Comparison of ENCODE assay signal across 12 cellular contexts in genomic region chr19:35558400-35559280, GRCh38. TPM values are rescaled to one million over a fixed set of nuclear protein-coding genes. Genes with fewer than 3 reads are reported as not detected.
DNase-seq lines count a peak whose midpoint lies in the region; ATAC-seq, FAIRE-seq and TF ChIP-seq lines count a peak whose summit lies in the region.
"Had no signal": no experiment of that assay in that cellular context is flagged by ENCODE, and none has a peak within 500 bp of the region (broad histone marks: within the 10 kb centered on the region; RNA-seq: fewer than 3 reads in every experiment).

No MANE protein-coding gene starts in this region.

- H4K20me1 ChIP-seq in GM23248 (ENCODE audit: insufficient read depth) (no peaks in the 10 kb centered on the region), K562 (replicated peaks; ENCODE audit: control insufficient read depth, insufficient read depth, low read length) (peaks cover 7% of the 10 kb centered on the region; the same call in 1 of the 2 replicates)

- H2BK120ac ChIP-seq in mesendoderm (ENCODE audit: low read depth, low read length) = no peak overlapping the region

- no peaks in the 10 kb centered on the region for H3K36me3 ChIP-seq in GM23248 (ENCODE audit: low read depth)
- no peaks in the 10 kb centered on the region for H3K36me3 ChIP-seq in K562 (ENCODE audit: control insufficient read depth, insufficient read depth, low read length)
- H3K36me3 ChIP-seq in mesendoderm (ENCODE audit: control insufficient read depth, insufficient read depth, low read length) = no peaks in the 10 kb centered on the region
- H3K36me3 ChIP-seq: tibial nerve had no signal

- no peak overlapping the region for H3K4ac ChIP-seq in mesendoderm (ENCODE audit: low read depth, low read length)

- no peak overlapping the region for H3K27ac ChIP-seq in A549
- no peak overlapping the region for H3K27ac ChIP-seq in GM23248
- no peak overlapping the region for H3K27ac ChIP-seq in K562 (ENCODE audit: extremely low read depth, low read depth, low read length)
- no peak overlapping the region for H3K27ac ChIP-seq in mesendoderm (ENCODE audit: low read depth, low read length)
- H3K27ac ChIP-seq: tibial nerve had no signal

- 0 out of 3 replicates have a peak, but pooled peaks cover 6% of the 10 kb centered on the region for H3K4me1 ChIP-seq in A549
- H3K4me1 ChIP-seq in GM23248 (ENCODE audit: insufficient read depth) = no peaks in the 10 kb centered on the region
- peaks cover 4 to 43% of the 10 kb centered on the region in 2 experiments; a peak in 3 of 5 replicates for H3K4me1 ChIP-seq in K562 (replicated peaks in 1 of 2; ENCODE audit: control insufficient read depth in 2 of 2, insufficient read depth in 2 of 2, low read length in 2 of 2)
- H3K4me1 ChIP-seq in mesendoderm (ENCODE audit: control insufficient read depth, low read depth, low read length) = no peaks in the 10 kb centered on the region

- peak overlapping the region; percentile 51 for H3K4me3 ChIP-seq in A549
- peak overlapping the region; percentile 32; the same call in 1 of the 2 replicates for H3K4me3 ChIP-seq in GM23248
- peak overlapping the region; percentile 55 for H3K4me3 ChIP-seq in K562
- H3K4me3 ChIP-seq in mesendoderm (ENCODE audit: low read length) = no peak overlapping the region

- TF ChIP-seq EP300 in A549 (IDR thresholded peaks at IDR 0.05) (no peak), K562 (IDR thresholded peaks at IDR 0.05; ENCODE audit: low read length) (no peak)

- H2AFZ ChIP-seq in GM23248 (no peak overlapping the region), K562 (ENCODE audit: low read depth, low read length) (no peak overlapping the region)

- WGBS in A549 (ENCODE audit: missing lambda C conversion rate) = 62% methylated on average over 49 of the region's 53 CpGs
- 44 to 47% methylated on average over 21 to 40 of the region's 53 CpGs for WGBS in GM23248 (ENCODE audit: low coverage in 1 of 2, low lambda C conversion rate in 2 of 2, missing lambda C conversion rate in 2 of 2), 2 experiments
- 62% methylated on average over 45 of the region's 53 CpGs for WGBS in K562 (ENCODE audit: insufficient coverage, low coverage, missing lambda C conversion rate)
- WGBS in mesendoderm (ENCODE audit: extremely low coverage, insufficient coverage, low lambda C conversion rate) = no CpG with 5 or more reads among the region's 53 CpGs

- no peak overlapping the region for H4K8ac ChIP-seq in mesendoderm (ENCODE audit: low read depth, low read length)

- no peaks in the 10 kb centered on the region for H3K79me2 ChIP-seq in GM23248 (ENCODE audit: insufficient read depth)
- no peaks in the 10 kb centered on the region for H3K79me2 ChIP-seq in K562 (ENCODE audit: control insufficient read depth, insufficient read depth, low read length)
- no peaks in the 10 kb centered on the region for H3K79me2 ChIP-seq in mesendoderm (ENCODE audit: control insufficient read depth, insufficient read depth, low read length)

- peak overlapping the region; percentile 83 for H3K4me2 ChIP-seq in A549
- H3K4me2 ChIP-seq in GM23248 (ENCODE audit: unreplicated experiment) = peak overlapping the region; percentile 20
- H3K4me2 ChIP-seq in K562 (ENCODE audit: insufficient read depth, low read length) = peak overlapping the region; percentile 91
- peak overlapping the region; percentile 42 for H3K4me2 ChIP-seq in mesendoderm (ENCODE audit: low read length)

- in situ Hi-C loops in GM23248 (cut with MboI) = no loop called here
- in situ Hi-C loops in K562 (cut with MboI) = no loop called here

- H2BK15ac ChIP-seq in mesendoderm (replicated peaks; ENCODE audit: low read depth) = no peak overlapping the region

- peaks cover 3% of the 10 kb centered on the region for H3K9me1 ChIP-seq in K562 (ENCODE audit: control insufficient read depth, insufficient read depth, low read length)

- no peak overlapping the region for H3K18ac ChIP-seq in mesendoderm (ENCODE audit: low read length)

- TF ChIP-seq CTCF in A549 (IDR thresholded peaks at IDR 0.05) (no peak), K562 (IDR thresholded peaks at IDR 0.05 in 2 of 3, conservative IDR thresholded peaks at IDR 0.05 in 1 of 3; ENCODE audit: insufficient read depth in 2 of 3, low read depth in 1 of 3, low read length in 3 of 3) (no peak)

- no peaks in the 10 kb centered on the region for H3K9me2 ChIP-seq in GM23248 (ENCODE audit: insufficient read depth)

- ATAC-seq in A549 (peak; percentile 0 to 12; a peak in 3 of 6 replicates), K562 (no peak), HG03571 (IDR thresholded peaks at IDR 0.05; ENCODE audit: unreplicated experiment) (no peak)

- no peak overlapping the region for H4K5ac ChIP-seq in mesendoderm (ENCODE audit: low read length)

- DNase-seq in A549 (ENCODE audit: low read depth in 1 of 2, low spot score in 1 of 2) (no peak), GM23248 (no peak), K562 (ENCODE audit: extremely low read depth in 1 of 4, low spot score in 3 of 4) (no peak), mesendoderm (no peak), iPS-NIHi11 (ENCODE audit: low spot score) (no peak), NCI-H82 (lab: John Stamatoyannopoulos, UW) (no peak), NOMO-1 (lab: John Stamatoyannopoulos, UW; ENCODE audit: unreplicated experiment in 2 of 2) (no peak)
- DNase-seq: NCI-H226 had no signal

- no peaks in the 10 kb centered on the region for H3K79me1 ChIP-seq in mesendoderm (ENCODE audit: low read length)

- CTCF ChIA-PET in A549 (lab: Yijun Ruan, JAX) (interaction anchor here (0.7 to 6.9 kb wide), 11 partner anchors 11 to 157 kb away, joined by 3 to 80 read pairs (median 5); no protein-coding TSS in a partner anchor), K562 (lab: Yijun Ruan, JAX; ENCODE audit: low intra/inter-chr PET ratio) (no interaction called here)

- BruUV-seq in K562 (replicated peaks; lab: Mats Ljungman, UMichigan) = no TSS peak

- intact Hi-C loops in K562 (cut with micrococcal nuclease) = loop anchor here (5.0 kb wide), 3 partner anchors 34 to 374 kb away; partner anchors contain the start of gene ETV2

- H3K9me3 ChIP-seq in A549 = no peaks in the 10 kb centered on the region
- no peaks in the 10 kb centered on the region for H3K9me3 ChIP-seq in GM23248 (ENCODE audit: low read depth)
- H3K9me3 ChIP-seq in K562 (replicated peaks; ENCODE audit: control insufficient read depth, insufficient read depth, low read depth, low read length) = no peaks in the 10 kb centered on the region
- H3K9me3 ChIP-seq: tibial nerve had no signal

- no peak overlapping the region for H3K23ac ChIP-seq in mesendoderm (ENCODE audit: low read length)

- H3F3A ChIP-seq in GM23248 (ENCODE audit: insufficient read depth) = no peaks in the 10 kb centered on the region

- H3K9ac ChIP-seq in GM23248 (no peak overlapping the region), K562 (ENCODE audit: insufficient read depth in 1 of 2, low read depth in 2 of 2, low read length in 2 of 2) (peak overlapping the region in 1 of 2 experiments; percentile 13; a peak in 1 of 4 replicates), mesendoderm (ENCODE audit: low read length) (no peak overlapping the region)

- TF ChIP-seq POLR2A in A549 (IDR thresholded peaks at IDR 0.05; ENCODE audit: low read length) (no peak), K562 (conservative IDR thresholded peaks at IDR 0.05) (no peak)

- H3K56ac ChIP-seq in mesendoderm (ENCODE audit: low read length) = no peak overlapping the region

- POLR2A ChIA-PET in A549 (lab: Yijun Ruan, JAX) = interaction anchor here (0.9 to 1.8 kb wide), 7 partner anchors 10 to 215 kb away, joined by 3 to 7 read pairs (median 5); partner anchors contain the start of gene COX6B1
- POLR2A ChIA-PET in K562 (lab: Yijun Ruan, JAX) = interaction anchor here (0.5 to 1.0 kb wide), 4 partner anchors 8 to 216 kb away, joined by 3 read pairs; no protein-coding TSS in a partner anchor

- no peak overlapping the region for H2AK5ac ChIP-seq in mesendoderm (ENCODE audit: low read length)

- peak; percentile 28 for FAIRE-seq in A549 (lab: Jason Lieb, UNC)
- no peak for FAIRE-seq in K562 (lab: Jason Lieb, UNC)

- TF ChIP-seq RAD21 in A549 (conservative IDR thresholded peaks at IDR 0.05 in 1 of 2, IDR thresholded peaks at IDR 0.05 in 1 of 2) (no peak), K562 (CRISPR knock-in tag; conservative IDR thresholded peaks at IDR 0.05 in 1 of 2, IDR thresholded peaks at IDR 0.05 in 1 of 2) (no peak)

- H3K27me3 ChIP-seq in GM23248 (replicated peaks; ENCODE audit: insufficient read depth) (0 out of 2 replicates have a peak, but pooled peaks cover 14% of the 10 kb centered on the region), K562 (ENCODE audit: control insufficient read depth in 2 of 2, insufficient read depth in 2 of 2, low read length in 2 of 2) (peaks cover 28 to 50% of the 10 kb centered on the region in 2 experiments; a peak in 4 of 5 replicates), mesendoderm (ENCODE audit: insufficient read depth, low read length, poor library complexity) (no peaks in the 10 kb centered on the region)

- no peak overlapping the region for H2BK5ac ChIP-seq in mesendoderm (ENCODE audit: low read length)

RNA-seq across cellular contexts. Expression of gene ATP4A, which starts 4.8 kb away (rescaled TPM):
- polyA plus RNA-seq in A549 (2011; rRNA removed) (not detected in 2 replicates), A549 (2017; fragmentation: RNase III; extraction: RNeasy Plus Mini Kit Qiagen cat#74134 plus additional on column Dnase treatment) (0.05 TPM in 1 of 3 replicates, not detected in the others), GM23248 (2016; fragmentation: Nextera tagmentation; extraction: Ambion mirVana) (not detected in 2 replicates), K562 (2011; rRNA removed) (0.12 and 0.15 TPM in 2 replicates), K562 (2014; fragmentation: Illumina TruSeq; extraction: Trizol) (not detected in 2 replicates), K562 (2014; fragmentation: Nextera tagmentation; extraction: Ambion mirVana) (not detected), K562 (2014; rRNA removed) (not detected in 2 replicates)
- polyA plus RNA-seq in A549 (2012; cell fraction: cytosol; rRNA removed) = 0.03 TPM in 1 of 2 replicates, not detected in the other
- polyA plus RNA-seq in A549 (2012; cell fraction: nucleus; rRNA removed) = 0.11 and 0.16 TPM in 2 replicates
- not detected in 2 replicates for polyA minus RNA-seq in A549 (2011; rRNA and poly(A)+ RNA removed)
- total RNA-seq in GM23248 (2014; rRNA removed; shearing (Covaris generic)) = not detected in 2 replicates
- total RNA-seq in K562 (2011; cell fraction: chromatin; rRNA removed; ENCODE audit: low replicate concordance) = 0.30 TPM in 1 of 2 replicates, not detected in the other
- 0.39 and 0.50 TPM in 2 replicates for total RNA-seq in K562 (2011; cell fraction: nucleolus; rRNA removed)
- 0.22 TPM in 1 of 2 replicates, not detected in the other for total RNA-seq in K562 (2011; cell fraction: nucleoplasm; rRNA removed)
- total RNA-seq in K562 (2014; rRNA removed) (not detected in 2 replicates), K562 (2014; rRNA removed; fragmentation: Illumina TruSeq; extraction: Trizol) (not detected in 2 replicates), K562 (2015; rRNA removed; fragmentation: Illumina TruSeq; extraction: Trizol) (not detected in 2 replicates), K562 (2021) (not detected in 2 replicates)
- 0.12 and 0.16 TPM in 2 replicates for polyA plus RNA-seq in K562 (2011; cell fraction: cytosol; rRNA removed)
- polyA plus RNA-seq in K562 (2011; cell fraction: nucleus; rRNA removed) = 0.38 and 0.51 TPM in 2 replicates
- polyA plus RNA-seq in K562 (2012) = 0.08 and 0.19 TPM in 2 replicates
- polyA minus RNA-seq in K562 (2011; rRNA and poly(A)+ RNA removed) = not detected in 2 replicates
- not detected in 2 replicates for polyA minus RNA-seq in K562 (2011; cell fraction: cytosol; rRNA and poly(A)+ RNA removed)
- not detected in 2 replicates for polyA minus RNA-seq in K562 (2011; cell fraction: nucleus; rRNA and poly(A)+ RNA removed)
- polyA plus RNA-seq in mesendoderm (2013, experiment 1 of 2) = 0.11 TPM
- 0.11 TPM for polyA plus RNA-seq in mesendoderm (2013, experiment 2 of 2)
- total RNA-seq: CD4-positive, alpha-beta T cell; T-helper 1 cell treated with Interleukin-12 subunit alpha and Interleukin-12 subunit beta and Interleukin-4 antibody, amounts not matched to agents 30 ng/mL and 1 ng/mL, for 36 hours had no signal

RNA-seq across cellular contexts. Expression of gene TMEM147, which starts 13.2 kb away (rescaled TPM):
- 335 and 446 TPM in 2 replicates for polyA plus RNA-seq in A549 (2011; rRNA removed)
- 741 and 749 TPM in 2 replicates for polyA plus RNA-seq in A549 (2012; cell fraction: cytosol; rRNA removed)
- polyA plus RNA-seq in A549 (2012; cell fraction: nucleus; rRNA removed) = 488 and 490 TPM in 2 replicates
- 257 to 282 TPM (median 257 TPM) in 3 replicates for polyA plus RNA-seq in A549 (2017; fragmentation: RNase III; extraction: RNeasy Plus Mini Kit Qiagen cat#74134 plus additional on column Dnase treatment)
- 346 and 499 TPM in 2 replicates for polyA minus RNA-seq in A549 (2011; rRNA and poly(A)+ RNA removed)
- total RNA-seq in GM23248 (2014; rRNA removed; shearing (Covaris generic)) = 108 and 129 TPM in 2 replicates
- 203 and 214 TPM in 2 replicates for polyA plus RNA-seq in GM23248 (2016; fragmentation: Nextera tagmentation; extraction: Ambion mirVana)
- total RNA-seq in K562 (2011; cell fraction: chromatin; rRNA removed; ENCODE audit: low replicate concordance) = 68.3 and 181 TPM in 2 replicates
- total RNA-seq in K562 (2011; cell fraction: nucleolus; rRNA removed) = 322 and 336 TPM in 2 replicates
- total RNA-seq in K562 (2011; cell fraction: nucleoplasm; rRNA removed) = 256 and 280 TPM in 2 replicates
- 161 and 202 TPM in 2 replicates for total RNA-seq in K562 (2014; rRNA removed)
- total RNA-seq in K562 (2014; rRNA removed; fragmentation: Illumina TruSeq; extraction: Trizol) = 101 and 120 TPM in 2 replicates
- 124 and 134 TPM in 2 replicates for total RNA-seq in K562 (2015; rRNA removed; fragmentation: Illumina TruSeq; extraction: Trizol)
- total RNA-seq in K562 (2021) = 142 and 162 TPM in 2 replicates
- polyA plus RNA-seq in K562 (2011; rRNA removed) = 189 and 205 TPM in 2 replicates
- polyA plus RNA-seq in K562 (2011; cell fraction: cytosol; rRNA removed) = 306 and 458 TPM in 2 replicates
- polyA plus RNA-seq in K562 (2011; cell fraction: nucleus; rRNA removed) = 165 and 200 TPM in 2 replicates
- polyA plus RNA-seq in K562 (2012) = 129 and 174 TPM in 2 replicates
- polyA plus RNA-seq in K562 (2014; fragmentation: Illumina TruSeq; extraction: Trizol) = 156 and 158 TPM in 2 replicates
- polyA plus RNA-seq in K562 (2014; fragmentation: Nextera tagmentation; extraction: Ambion mirVana) = 10 to 100 TPM; 73.8 to 78.2 TPM
- 194 and 231 TPM in 2 replicates for polyA plus RNA-seq in K562 (2014; rRNA removed)
- polyA minus RNA-seq in K562 (2011; rRNA and poly(A)+ RNA removed) = 135 and 206 TPM in 2 replicates
- 70.2 and 86.0 TPM in 2 replicates for polyA minus RNA-seq in K562 (2011; cell fraction: cytosol; rRNA and poly(A)+ RNA removed)
- 29.9 and 42.4 TPM in 2 replicates for polyA minus RNA-seq in K562 (2011; cell fraction: nucleus; rRNA and poly(A)+ RNA removed)
- 129 TPM for polyA plus RNA-seq in mesendoderm (2013, experiment 1 of 2)
- polyA plus RNA-seq in mesendoderm (2013, experiment 2 of 2) = 132 TPM

RNA-seq across cellular contexts. Expression of gene GAPDHS, which starts 25.4 kb away (rescaled TPM):
- polyA plus RNA-seq in A549 (2011; rRNA removed) = not detected in 2 replicates
- polyA plus RNA-seq in A549 (2012; cell fraction: cytosol; rRNA removed) = 0.03 TPM in 1 of 2 replicates, not detected in the other
- not detected in 2 replicates for polyA plus RNA-seq in A549 (2012; cell fraction: nucleus; rRNA removed)
- not detected in 3 replicates for polyA plus RNA-seq in A549 (2017; fragmentation: RNase III; extraction: RNeasy Plus Mini Kit Qiagen cat#74134 plus additional on column Dnase treatment)
- not detected in 2 replicates for polyA minus RNA-seq in A549 (2011; rRNA and poly(A)+ RNA removed)
- not detected in 2 replicates for total RNA-seq in GM23248 (2014; rRNA removed; shearing (Covaris generic))
- not detected in 2 replicates for polyA plus RNA-seq in GM23248 (2016; fragmentation: Nextera tagmentation; extraction: Ambion mirVana)
- not detected in 2 replicates for total RNA-seq in K562 (2011; cell fraction: chromatin; rRNA removed; ENCODE audit: low replicate concordance)
- not detected in 2 replicates for total RNA-seq in K562 (2011; cell fraction: nucleolus; rRNA removed)
- not detected in 2 replicates for total RNA-seq in K562 (2011; cell fraction: nucleoplasm; rRNA removed)
- not detected in 2 replicates for total RNA-seq in K562 (2014; rRNA removed)
- total RNA-seq in K562 (2014; rRNA removed; fragmentation: Illumina TruSeq; extraction: Trizol) = not detected in 2 replicates
- total RNA-seq in K562 (2015; rRNA removed; fragmentation: Illumina TruSeq; extraction: Trizol) = not detected in 2 replicates
- not detected in 2 replicates for total RNA-seq in K562 (2021)
- polyA plus RNA-seq in K562 (2011; rRNA removed) = 0.08 TPM in 1 of 2 replicates, not detected in the other
- polyA plus RNA-seq in K562 (2011; cell fraction: cytosol; rRNA removed) = not detected in 2 replicates
- not detected in 2 replicates for polyA plus RNA-seq in K562 (2011; cell fraction: nucleus; rRNA removed)
- polyA plus RNA-seq in K562 (2012) = not detected in 2 replicates
- polyA plus RNA-seq in K562 (2014; fragmentation: Illumina TruSeq; extraction: Trizol) = not detected in 2 replicates
- not detected for polyA plus RNA-seq in K562 (2014; fragmentation: Nextera tagmentation; extraction: Ambion mirVana)
- 0.12 TPM in 1 of 2 replicates, not detected in the other for polyA plus RNA-seq in K562 (2014; rRNA removed)
- not detected in 2 replicates for polyA minus RNA-seq in K562 (2011; rRNA and poly(A)+ RNA removed)
- not detected in 2 replicates for polyA minus RNA-seq in K562 (2011; cell fraction: cytosol; rRNA and poly(A)+ RNA removed)
- not detected in 2 replicates for polyA minus RNA-seq in K562 (2011; cell fraction: nucleus; rRNA and poly(A)+ RNA removed)
- polyA plus RNA-seq in mesendoderm (2013, experiment 1 of 2) = 0.10 TPM
- 0.03 TPM for polyA plus RNA-seq in mesendoderm (2013, experiment 2 of 2)
- total RNA-seq: CD4-positive, alpha-beta T cell; T-helper 1 cell treated with Interleukin-12 subunit alpha and Interleukin-12 subunit beta and Interleukin-4 antibody, amounts not matched to agents 30 ng/mL and 1 ng/mL, for 36 hours; tibial nerve had no signal

RNA-seq across cellular contexts. Expression of gene PMIS2, which starts 27.3 kb away (rescaled TPM):
- polyA plus RNA-seq in A549 (2011; rRNA removed) (not detected in 2 replicates), A549 (2017; fragmentation: RNase III; extraction: RNeasy Plus Mini Kit Qiagen cat#74134 plus additional on column Dnase treatment) (not detected in 3 replicates), GM23248 (2016; fragmentation: Nextera tagmentation; extraction: Ambion mirVana) (not detected in 2 replicates), K562 (2011; rRNA removed) (not detected in 2 replicates), K562 (2014; fragmentation: Illumina TruSeq; extraction: Trizol) (not detected in 2 replicates), K562 (2014; fragmentation: Nextera tagmentation; extraction: Ambion mirVana) (not detected), K562 (2014; rRNA removed) (not detected in 2 replicates)
- not detected in 2 replicates for polyA plus RNA-seq in A549 (2012; cell fraction: cytosol; rRNA removed)
- polyA plus RNA-seq in A549 (2012; cell fraction: nucleus; rRNA removed) = not detected in 2 replicates
- not detected in 2 replicates for polyA minus RNA-seq in A549 (2011; rRNA and poly(A)+ RNA removed)
- not detected in 2 replicates for total RNA-seq in GM23248 (2014; rRNA removed; shearing (Covaris generic))
- total RNA-seq in K562 (2011; cell fraction: chromatin; rRNA removed; ENCODE audit: low replicate concordance) = not detected in 2 replicates
- not detected in 2 replicates for total RNA-seq in K562 (2011; cell fraction: nucleolus; rRNA removed)
- total RNA-seq in K562 (2011; cell fraction: nucleoplasm; rRNA removed) = not detected in 2 replicates
- total RNA-seq in K562 (2014; rRNA removed) (not detected in 2 replicates), K562 (2014; rRNA removed; fragmentation: Illumina TruSeq; extraction: Trizol) (not detected in 2 replicates), K562 (2015; rRNA removed; fragmentation: Illumina TruSeq; extraction: Trizol) (not detected in 2 replicates), K562 (2021) (not detected in 2 replicates)
- polyA plus RNA-seq in K562 (2011; cell fraction: cytosol; rRNA removed) = not detected in 2 replicates
- polyA plus RNA-seq in K562 (2011; cell fraction: nucleus; rRNA removed) = not detected in 2 replicates
- polyA plus RNA-seq in K562 (2012) = not detected in 2 replicates
- not detected in 2 replicates for polyA minus RNA-seq in K562 (2011; rRNA and poly(A)+ RNA removed)
- not detected in 2 replicates for polyA minus RNA-seq in K562 (2011; cell fraction: cytosol; rRNA and poly(A)+ RNA removed)
- not detected in 2 replicates for polyA minus RNA-seq in K562 (2011; cell fraction: nucleus; rRNA and poly(A)+ RNA removed)
- not detected for polyA plus RNA-seq in mesendoderm (2013, experiment 1 of 2)
- polyA plus RNA-seq in mesendoderm (2013, experiment 2 of 2) = not detected
- total RNA-seq: CD4-positive, alpha-beta T cell; T-helper 1 cell treated with Interleukin-12 subunit alpha and Interleukin-12 subunit beta and Interleukin-4 antibody, amounts not matched to agents 30 ng/mL and 1 ng/mL, for 36 hours; tibial nerve had no signal

RNA-seq across cellular contexts. Expression of gene SBSN, which starts 30.5 kb away (rescaled TPM):
- polyA plus RNA-seq in A549 (2011; rRNA removed) (0.28 TPM in 2 replicates), A549 (2017; fragmentation: RNase III; extraction: RNeasy Plus Mini Kit Qiagen cat#74134 plus additional on column Dnase treatment) (0.67 to 1.1 TPM (median 0.89 TPM) in 3 replicates), GM23248 (2016; fragmentation: Nextera tagmentation; extraction: Ambion mirVana) (7.9 and 8.8 TPM in 2 replicates), K562 (2011; rRNA removed) (not detected in 2 replicates), K562 (2014; fragmentation: Illumina TruSeq; extraction: Trizol) (not detected in 2 replicates), K562 (2014; fragmentation: Nextera tagmentation; extraction: Ambion mirVana) (not detected), K562 (2014; rRNA removed) (not detected in 2 replicates)
- polyA plus RNA-seq in A549 (2012; cell fraction: cytosol; rRNA removed) = 0.21 and 0.57 TPM in 2 replicates
- 0.18 and 0.44 TPM in 2 replicates for polyA plus RNA-seq in A549 (2012; cell fraction: nucleus; rRNA removed)
- polyA minus RNA-seq in A549 (2011; rRNA and poly(A)+ RNA removed) = 0.25 and 0.39 TPM in 2 replicates
- total RNA-seq in GM23248 (2014; rRNA removed; shearing (Covaris generic)) = 3.2 and 4.3 TPM in 2 replicates
- total RNA-seq in K562 (2011; cell fraction: chromatin; rRNA removed; ENCODE audit: low replicate concordance) = not detected in 2 replicates
- not detected in 2 replicates for total RNA-seq in K562 (2011; cell fraction: nucleolus; rRNA removed)
- not detected in 2 replicates for total RNA-seq in K562 (2011; cell fraction: nucleoplasm; rRNA removed)
- total RNA-seq in K562 (2014; rRNA removed) (0.05 TPM in 1 of 2 replicates, not detected in the other), K562 (2014; rRNA removed; fragmentation: Illumina TruSeq; extraction: Trizol) (not detected in 2 replicates), K562 (2015; rRNA removed; fragmentation: Illumina TruSeq; extraction: Trizol) (not detected in 2 replicates), K562 (2021) (not detected in 2 replicates)
- polyA plus RNA-seq in K562 (2011; cell fraction: cytosol; rRNA removed) = not detected in 2 replicates
- not detected in 2 replicates for polyA plus RNA-seq in K562 (2011; cell fraction: nucleus; rRNA removed)
- not detected in 2 replicates for polyA plus RNA-seq in K562 (2012)
- polyA minus RNA-seq in K562 (2011; rRNA and poly(A)+ RNA removed) = not detected in 2 replicates
- not detected in 2 replicates for polyA minus RNA-seq in K562 (2011; cell fraction: cytosol; rRNA and poly(A)+ RNA removed)
- not detected in 2 replicates for polyA minus RNA-seq in K562 (2011; cell fraction: nucleus; rRNA and poly(A)+ RNA removed)
- not detected for polyA plus RNA-seq in mesendoderm (2013, experiment 1 of 2)
- polyA plus RNA-seq in mesendoderm (2013, experiment 2 of 2) = not detected
- total RNA-seq: CD4-positive, alpha-beta T cell; T-helper 1 cell treated with Interleukin-12 subunit alpha and Interleukin-12 subunit beta and Interleukin-4 antibody, amounts not matched to agents 30 ng/mL and 1 ng/mL, for 36 hours; tibial nerve had no signal

Comparison
In these comparisons a context has a peak if more than half of its experiments do, and no peak if none do; other contexts are left out.
1. ATAC-seq: peak in A549 (2 of 2); none in K562 (single experiment) and HG03571 (single experiment).
2. H3K4me2 ChIP-seq: peak in every context shown above with its lines; median percentile 91 in K562; 83 in A549; 42 in mesendoderm; 20 in GM23248.